ENCODE assay signal across 2 cellular contexts in genomic region chr3:184211297-184211696, GRCh38.
TF ChIP-seq lines count a peak whose summit lies in the region.

No MANE protein-coding gene starts in this region.

TF ChIP-seq in SK-N-SH, 30 proteins besides CTCF, POLR2A, EP300 and RAD21:
- peak; percentile 100 for TF ChIP-seq GATA2 (CRISPR knock-in tag; IDR thresholded peaks at IDR 0.05)
- peak; percentile 20; the same call in 1 of the 2 replicates for TF ChIP-seq JUND (IDR thresholded peaks at IDR 0.05)
- TF ChIP-seq MAX (IDR thresholded peaks at IDR 0.05; ENCODE audit: low read depth): no peak
- peak; percentile 87 for TF ChIP-seq CHD2 (IDR thresholded peaks at IDR 0.05; ENCODE audit: low read length, partially characterized antibody)
- TF ChIP-seq FOXJ3 (CRISPR knock-in tag; IDR thresholded peaks at IDR 0.05): peak; percentile 93; the same call in 1 of the 2 replicates
- peak; percentile 27; the same call in 1 of the 2 replicates for TF ChIP-seq MXI1 (IDR thresholded peaks at IDR 0.05; ENCODE audit: low read depth, low read length)
- TF ChIP-seq RCOR1 (IDR thresholded peaks at IDR 0.05; ENCODE audit: low read length): peak; percentile 99
- TF ChIP-seq POLR2AphosphoS5 (IDR thresholded peaks at IDR 0.05; ENCODE audit: low read depth, low read length): peak; percentile 54; the same call in 1 of the 2 replicates
- peak; percentile 68 for TF ChIP-seq NFIC (IDR thresholded peaks at IDR 0.05; ENCODE audit: borderline replicate concordance)
- TF ChIP-seq RXRA (IDR thresholded peaks at IDR 0.05; ENCODE audit: borderline replicate concordance, low read depth): no peak
- TF ChIP-seq FOXM1 (IDR thresholded peaks at IDR 0.05; ENCODE audit: low read depth): no peak
- TF ChIP-seq USF2 (IDR thresholded peaks at IDR 0.05; ENCODE audit: borderline replicate concordance, low read depth, low read length): no peak
- TF ChIP-seq TCF12 (IDR thresholded peaks at IDR 0.05): peak; percentile 72
- peak; percentile 7; the same call in 1 of the 2 replicates for TF ChIP-seq USF1 (IDR thresholded peaks at IDR 0.05; ENCODE audit: borderline replicate concordance, low read depth)

TF ChIP-seq in K562, 482 proteins besides CTCF, POLR2A, EP300 and RAD21:
- TF ChIP-seq MYBL2 (IDR thresholded peaks at IDR 0.05; ENCODE audit: low read depth) (no peak), MYBL2 (CRISPR knock-in tag; IDR thresholded peaks at IDR 0.05; ENCODE audit: borderline replicate concordance) (no peak), NCOA4 (IDR thresholded peaks at IDR 0.05; ENCODE audit: partially characterized antibody) (no peak), SNRNP70 (optimal IDR thresholded peaks at IDR 0.05; ENCODE audit: low read depth, low read length) (no peak), TRIM28 (IDR thresholded peaks at IDR 0.05) (no peak), CBX2 (IDR thresholded peaks at IDR 0.05; ENCODE audit: insufficient read depth, low read length, poor library complexity, severe bottlenecking) (peak; percentile 77)
